Comparison of ENCODE assay signal across 19 cellular contexts in the genomic region with DNA sequence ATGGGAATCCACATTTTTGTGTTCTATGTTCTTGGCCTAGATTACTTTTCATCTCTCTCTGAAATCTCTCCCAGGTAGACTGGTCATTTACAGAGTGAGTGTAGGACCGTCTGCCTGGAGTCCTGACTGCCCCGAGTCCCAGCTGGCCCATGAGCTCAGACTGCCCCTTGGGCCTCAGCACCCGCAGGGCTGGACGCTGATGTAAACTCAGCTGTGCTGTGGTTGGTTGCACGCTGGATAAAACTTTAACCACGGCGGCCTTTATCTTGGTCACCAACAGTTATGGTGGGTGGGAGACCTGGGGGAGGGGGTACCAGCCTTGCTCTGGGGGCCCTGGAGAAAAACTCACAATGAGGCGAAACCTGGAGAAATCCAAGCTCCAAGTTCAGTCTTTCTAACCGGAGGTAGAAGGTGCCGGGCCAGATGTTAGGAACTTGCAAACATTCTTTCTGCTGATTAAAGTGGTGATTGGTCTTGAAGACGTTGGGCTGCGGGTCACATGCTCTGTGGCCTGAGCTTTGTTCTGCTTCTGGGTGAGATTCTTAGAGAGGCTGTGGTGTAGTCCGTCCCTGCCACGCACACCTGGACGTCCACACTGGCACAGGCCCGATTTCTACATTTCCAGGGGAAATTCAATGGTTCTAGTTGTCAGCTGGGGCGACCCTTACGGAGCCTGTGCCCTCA. TPM values are rescaled to one million over a fixed set of nuclear protein-coding genes. Genes with fewer than 3 reads are reported as not detected.
A peak's percentile ranks its signal among the peaks of the same experiment; 100 is the strongest.
DNase-seq lines count a peak whose midpoint lies in the region; ATAC-seq and TF ChIP-seq lines count a peak whose summit lies in the region.
"Had no signal": no experiment of that assay in that cellular context is flagged by ENCODE, and none has a peak within 500 bp of the region (broad histone marks: within the 10 kb centered on the region; RNA-seq: fewer than 3 reads in every experiment).

No MANE protein-coding gene starts in this region.

- H3K4me1 ChIP-seq in thoracic aorta (ENCODE audit: control insufficient read depth in 1 of 2, low read depth in 2 of 2) = peaks cover 77 to 94% of the 10 kb centered on the region in 2 donors

- H3K27ac Mint-ChIP-seq in activated CD8-positive, alpha-beta memory T cell treated with anti-CD3 and anti-CD28 coated beads, Interleukin-2, amount 10 ng/mL, durations not matched to agents 7 days and 5 days = peak overlapping the region; percentile 24

- peak overlapping the region; percentile 60 for H3K4me3 ChIP-seq in thoracic aorta
- H3K4me3 ChIP-seq: lung, PC-9, thyroid gland had no signal

- peak overlapping the region; percentile 6 to 72 for H3K27ac ChIP-seq in thoracic aorta
- H3K27ac ChIP-seq: PC-9, VCaP had no signal

- peaks cover 16% of the 10 kb centered on the region for H3K36me3 ChIP-seq in thoracic aorta

- no peak for TF ChIP-seq CTCF in thoracic aorta (IDR thresholded peaks at IDR 0.05)

- CTCF ChIA-PET in activated CD8-positive, alpha-beta memory T cell treated with anti-CD3 and anti-CD28 coated beads, Interleukin-2, amount 10 ng/mL, durations not matched to agents 7 days and 5 days (lab: Charles Lee) = interaction anchor here (0.7 kb wide), 1 partner anchor 123 kb away, joined by 3 read pairs; no protein-coding TSS in a partner anchor

- no peak for ATAC-seq in activated CD8-positive, alpha-beta memory T cell treated with anti-CD3 and anti-CD28 coated beads, Interleukin-2, amount 10 ng/mL, durations not matched to agents 7 days and 5 days
- no peak for ATAC-seq in thoracic aorta (ENCODE audit: insufficient number of reproducible peaks, low FRiP score, low read depth)
- no peak for ATAC-seq in HG03139 (IDR thresholded peaks at IDR 0.05; ENCODE audit: unreplicated experiment)
- ATAC-seq: right cardiac atrium, SK-N-SH treated with all-trans-retinoic acid at 6 μM for 48 hours had no signal

- H3K27me3 Mint-ChIP-seq in activated CD8-positive, alpha-beta memory T cell treated with anti-CD3 and anti-CD28 coated beads, Interleukin-2, amount 10 ng/mL, durations not matched to agents 7 days and 5 days = peaks cover 3% of the 10 kb centered on the region

- in situ Hi-C loops in KBM-7 (cut with MboI; ENCODE audit: low pct_unique_long_range_greater_than_20kb, low sequenced_read_pairs) = no loop called here

- no peak overlapping the region for H3K4me3 Mint-ChIP-seq in activated CD8-positive, alpha-beta memory T cell treated with anti-CD3 and anti-CD28 coated beads, Interleukin-2, amount 10 ng/mL, durations not matched to agents 7 days and 5 days

- H3K4me1 Mint-ChIP-seq in activated CD8-positive, alpha-beta memory T cell treated with anti-CD3 and anti-CD28 coated beads, Interleukin-2, amount 10 ng/mL, durations not matched to agents 7 days and 5 days = peaks cover 66% of the 10 kb centered on the region

- no peaks in the 10 kb centered on the region for H3K9me3 ChIP-seq in thoracic aorta
- H3K9me3 ChIP-seq: thyroid gland had no signal

- DNase-seq in activated CD8-positive, alpha-beta memory T cell treated with anti-CD3 and anti-CD28 coated beads, Interleukin-2, amount 10 ng/mL, durations not matched to agents 7 days and 5 days = no peak
- no peak for DNase-seq in activated CD8-positive, alpha-beta memory T cell treated with anti-CD3 and anti-CD28 coated beads, Interleukin-2, amount 50 U/mL, for 4 hours
- DNase-seq in amniotic epithelial cell (ENCODE audit: low read depth) (peak; percentile 81), left kidney (ENCODE audit: low read depth, low spot score) (peak; percentile 59), thoracic aorta (ENCODE audit: low spot score) (no peak), COR-L47 (lab: John Stamatoyannopoulos, UW) (no peak), KBM-7 (no peak)
- DNase-seq: caudate nucleus; NCI-H2081; NCI-H526 treated with DMSO at 0.1 percent for 48 hours; PC-9; stimulated activated CD4-positive, alpha-beta T cell treated with anti-CD3 and anti-CD28 coated beads, Interleukin-4, amount 100 ng/mL, for 1 hour; stimulated activated CD8-positive, alpha-beta memory T cell treated with anti-CD3 and anti-CD28 coated beads, Interleukin-4, amount 100 ng/mL, for 48 hours; thyroid gland had no signal

- H3K9me3 Mint-ChIP-seq in activated CD8-positive, alpha-beta memory T cell treated with anti-CD3 and anti-CD28 coated beads, Interleukin-2, amount 10 ng/mL, durations not matched to agents 7 days and 5 days (ENCODE audit: low read depth) = no peaks in the 10 kb centered on the region

- no peaks in the 10 kb centered on the region for H3K27me3 ChIP-seq in thoracic aorta (replicated peaks; ENCODE audit: insufficient read depth)
- H3K27me3 ChIP-seq: thyroid gland had no signal

- peaks cover 35% of the 10 kb centered on the region for H3K36me3 Mint-ChIP-seq in activated CD8-positive, alpha-beta memory T cell treated with anti-CD3 and anti-CD28 coated beads, Interleukin-2, amount 10 ng/mL, durations not matched to agents 7 days and 5 days

RNA-seq across cellular contexts. Expression of a gene that starts 6.9 kb away (rescaled TPM):
- total RNA-seq in activated CD8-positive, alpha-beta memory T cell treated with anti-CD3 and anti-CD28 coated beads, Interleukin-2, amount 10 ng/mL, durations not matched to agents 7 days and 5 days = 10 to 100 TPM; 42.9 to 49.9 TPM
- total RNA-seq in thoracic aorta = 100 to 1,000 TPM; 141 to 180 TPM

Comparison
In these comparisons a context has a peak if more than half of its experiments do, and no peak if none do; other contexts are left out.
1. DNase-seq: peak in amniotic epithelial cell (single experiment) and left kidney (single experiment); none in activated CD8-positive, alpha-beta memory T cell treated with anti-CD3 and anti-CD28 coated beads, Interleukin-2, amount 10 ng/mL, durations not matched to agents 7 days and 5 days (single experiment), activated CD8-positive, alpha-beta memory T cell treated with anti-CD3 and anti-CD28 coated beads, Interleukin-2, amount 50 U/mL, for 4 hours (single experiment), thoracic aorta (single experiment), COR-L47 (single experiment) and KBM-7 (single experiment).